Comparison of ENCODE assay signal across 1 cellular context in genomic region chr12:96400631-96401060, GRCh38.
TF ChIP-seq lines count a peak whose summit lies in the region.

No MANE protein-coding gene starts in this region.

TF ChIP-seq in K562, 482 proteins besides CTCF, POLR2A, EP300 and RAD21 (continued from another document):
- TF ChIP-seq, protein P1, sequence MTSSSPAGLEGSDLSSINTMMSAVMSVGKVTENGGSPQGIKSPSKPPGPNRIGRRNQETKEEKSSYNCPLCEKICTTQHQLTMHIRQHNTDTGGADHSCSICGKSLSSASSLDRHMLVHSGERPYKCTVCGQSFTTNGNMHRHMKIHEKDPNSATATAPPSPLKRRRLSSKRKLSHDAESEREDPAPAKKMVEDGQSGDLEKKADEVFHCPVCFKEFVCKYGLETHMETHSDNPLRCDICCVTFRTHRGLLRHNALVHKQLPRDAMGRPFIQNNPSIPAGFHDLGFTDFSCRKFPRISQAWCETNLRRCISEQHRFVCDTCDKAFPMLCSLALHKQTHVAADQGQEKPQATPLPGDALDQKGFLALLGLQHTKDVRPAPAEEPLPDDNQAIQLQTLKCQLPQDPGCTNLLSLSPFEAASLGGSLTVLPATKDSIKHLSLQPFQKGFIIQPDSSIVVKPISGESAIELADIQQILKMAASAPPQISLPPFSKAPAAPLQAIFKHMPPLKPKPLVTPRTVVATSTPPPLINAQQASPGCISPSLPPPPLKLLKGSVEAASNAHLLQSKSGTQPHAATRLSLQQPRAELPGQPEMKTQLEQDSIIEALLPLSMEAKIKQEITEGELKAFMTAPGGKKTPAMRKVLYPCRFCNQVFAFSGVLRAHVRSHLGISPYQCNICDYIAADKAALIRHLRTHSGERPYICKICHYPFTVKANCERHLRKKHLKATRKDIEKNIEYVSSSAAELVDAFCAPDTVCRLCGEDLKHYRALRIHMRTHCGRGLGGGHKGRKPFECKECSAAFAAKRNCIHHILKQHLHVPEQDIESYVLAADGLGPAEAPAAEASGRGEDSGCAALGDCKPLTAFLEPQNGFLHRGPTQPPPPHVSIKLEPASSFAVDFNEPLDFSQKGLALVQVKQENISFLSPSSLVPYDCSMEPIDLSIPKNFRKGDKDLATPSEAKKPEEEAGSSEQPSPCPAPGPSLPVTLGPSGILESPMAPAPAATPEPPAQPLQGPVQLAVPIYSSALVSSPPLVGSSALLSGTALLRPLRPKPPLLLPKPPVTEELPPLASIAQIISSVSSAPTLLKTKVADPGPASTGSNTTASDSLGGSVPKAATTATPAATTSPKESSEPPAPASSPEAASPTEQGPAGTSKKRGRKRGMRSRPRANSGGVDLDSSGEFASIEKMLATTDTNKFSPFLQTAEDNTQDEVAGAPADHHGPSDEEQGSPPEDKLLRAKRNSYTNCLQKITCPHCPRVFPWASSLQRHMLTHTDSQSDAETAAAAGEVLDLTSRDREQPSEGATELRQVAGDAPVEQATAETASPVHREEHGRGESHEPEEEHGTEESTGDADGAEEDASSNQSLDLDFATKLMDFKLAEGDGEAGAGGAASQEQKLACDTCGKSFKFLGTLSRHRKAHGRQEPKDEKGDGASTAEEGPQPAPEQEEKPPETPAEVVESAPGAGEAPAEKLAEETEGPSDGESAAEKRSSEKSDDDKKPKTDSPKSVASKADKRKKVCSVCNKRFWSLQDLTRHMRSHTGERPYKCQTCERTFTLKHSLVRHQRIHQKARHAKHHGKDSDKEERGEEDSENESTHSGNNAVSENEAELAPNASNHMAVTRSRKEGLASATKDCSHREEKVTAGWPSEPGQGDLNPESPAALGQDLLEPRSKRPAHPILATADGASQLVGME (CRISPR knock-in tag; IDR thresholded peaks at IDR 0.05) = peak; percentile 21; the same call in 1 of the 2 replicates
- TF ChIP-seq PHF8 (IDR thresholded peaks at IDR 0.05; ENCODE audit: borderline replicate concordance, low read length) (peak; percentile 4; the same call in 1 of the 2 replicates), TEAD4 (IDR thresholded peaks at IDR 0.05; ENCODE audit: low read length) (no peak), TEAD4 (CRISPR knock-in tag; IDR thresholded peaks at IDR 0.05; ENCODE audit: borderline replicate concordance) (no peak), SUPT5H (IDR thresholded peaks at IDR 0.05) (peak; percentile 47), ZBTB7A (IDR thresholded peaks at IDR 0.05; ENCODE audit: borderline replicate concordance, control insufficient read depth, low read depth, low read length) (peak; percentile 89; the same call in 1 of the 2 replicates), KLF10 (CRISPR knock-in tag; IDR thresholded peaks at IDR 0.05) (no peak), TGIF2 (CRISPR knock-in tag; IDR thresholded peaks at IDR 0.05) (no peak), ZBTB34 (CRISPR knock-in tag; IDR thresholded peaks at IDR 0.05) (no peak), ZNF766 (CRISPR knock-in tag; conservative IDR thresholded peaks at IDR 0.05) (0 out of 2 replicates have a peak, but pooled peaks have one; percentile 8), FOXA1 (IDR thresholded peaks at IDR 0.05; ENCODE audit: borderline replicate concordance) (no peak), YY1 (IDR thresholded peaks at IDR 0.05; ENCODE audit: borderline replicate concordance in 1 of 3, control insufficient read depth in 1 of 3, extremely low read depth in 1 of 3, insufficient read depth in 3 of 3, insufficient read length in 1 of 3, insufficient replicate concordance in 2 of 3, low read depth in 1 of 3, low read length in 2 of 3) (peak in 1 of 3 experiments; percentile 6), TBP (optimal IDR thresholded peaks at IDR 0.05; ENCODE audit: low read depth, low read length) (no peak)
- TF ChIP-seq, protein P2, sequence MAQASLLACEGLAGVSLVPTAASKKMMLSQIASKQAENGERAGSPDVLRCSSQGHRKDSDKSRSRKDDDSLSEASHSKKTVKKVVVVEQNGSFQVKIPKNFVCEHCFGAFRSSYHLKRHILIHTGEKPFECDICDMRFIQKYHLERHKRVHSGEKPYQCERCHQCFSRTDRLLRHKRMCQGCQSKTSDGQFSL (CRISPR knock-in tag; IDR thresholded peaks at IDR 0.05) = no peak
- TF ChIP-seq, protein P2 (tag; IDR thresholded peaks at IDR 0.05) = 0 out of 4 replicates have a peak, but pooled peaks of 1 of the 2 experiments have one; percentile 17
